8 cellular contexts compared by ENCODE assay signal in genomic region chr7:29987821-29988317, GRCh38. TPM values are rescaled to one million over a fixed set of nuclear protein-coding genes. Genes with fewer than 3 reads are reported as not detected.
DNase-seq lines count a peak whose midpoint lies in the region; ATAC-seq and TF ChIP-seq lines count a peak whose summit lies in the region.

No MANE protein-coding gene starts in this region.

- H3K27ac Mint-ChIP-seq in WTC11, result 0 out of 2 replicates have a peak overlapping the region, but pooled peaks have one; percentile 4

- H3K4me1 Mint-ChIP-seq in WTC11, result peaks cover 21% of the 10 kb centered on the region

- DNase-seq in DMS153 (lab: John Stamatoyannopoulos, UW), result peak; percentile 67
- peak; percentile 96 for DNase-seq in HS-5 (ENCODE audit: low read depth)
- no peak for DNase-seq in WTC11 (ENCODE audit: low spot score)
- DNase-seq in foreskin melanocyte, result peak; percentile 77
- DNase-seq in retina, result peak; percentile 54
- no peak for DNase-seq in T-helper 1 cell
- DNase-seq in activated effector memory CD4-positive, alpha-beta T cell treated with anti-CD3 and anti-CD28 coated beads, Interleukin-2, amount 50 U/mL, for 16 hours, result no peak

- POLR2A ChIA-PET in WTC11 (lab: Charles Lee), result interaction anchor here (1.1 kb wide), 1 partner anchor 39 kb away, joined by 5 read pairs; the partner anchor contains the start of gene FKBP14

- peak overlapping the region; percentile 83 for H3K4me3 Mint-ChIP-seq in WTC11

- H3K9me3 Mint-ChIP-seq in WTC11, result peaks cover 6% of the 10 kb centered on the region

- peaks cover 18% of the 10 kb centered on the region for H3K27me3 Mint-ChIP-seq in WTC11 (ENCODE audit: low read depth)

- no peak for TF ChIP-seq CTCF in WTC11 (IDR thresholded peaks at IDR 0.05)

- peaks cover 8% of the 10 kb centered on the region for H3K36me3 Mint-ChIP-seq in WTC11

- ATAC-seq in WTC11 (no peak), HG03520 (IDR thresholded peaks at IDR 0.05; ENCODE audit: unreplicated experiment) (no peak)

- CTCF ChIA-PET in WTC11 (lab: Charles Lee), result interaction anchor here (0.9 kb wide), 1 partner anchor 9 kb away, joined by 3 read pairs; no protein-coding TSS in a partner anchor

TF ChIP-seq in WTC11, 78 proteins besides CTCF, POLR2A, EP300 and RAD21:
- TF ChIP-seq ZBTB21 (CRISPR knock-in tag; IDR thresholded peaks at IDR 0.05; ENCODE audit: borderline replicate concordance), result no peak
- TF ChIP-seq SMAD4 (CRISPR knock-in tag; IDR thresholded peaks at IDR 0.05), result no peak
- TF ChIP-seq IRF2 (CRISPR knock-in tag; IDR thresholded peaks at IDR 0.05; ENCODE audit: borderline replicate concordance, low read depth), result no peak
- no peak for TF ChIP-seq ESRRA (CRISPR knock-in tag; IDR thresholded peaks at IDR 0.05; ENCODE audit: borderline replicate concordance)
- TF ChIP-seq FOXP4 (CRISPR knock-in tag; IDR thresholded peaks at IDR 0.05), result no peak
- no peak for TF ChIP-seq ATF3 (CRISPR knock-in tag; conservative IDR thresholded peaks at IDR 0.05)
- TF ChIP-seq NFE2L1 (CRISPR knock-in tag; IDR thresholded peaks at IDR 0.05), result no peak
- TF ChIP-seq RELA (CRISPR knock-in tag; IDR thresholded peaks at IDR 0.05; ENCODE audit: borderline replicate concordance), result no peak
- TF ChIP-seq JAZF1 (CRISPR knock-in tag; IDR thresholded peaks at IDR 0.05), result no peak

RNA-seq across cellular contexts. Expression of gene SCRN1, which starts 1.7 kb away (rescaled TPM):
- total RNA-seq in WTC11 (2021), result 96.2 to 105 TPM (median 101 TPM) in 3 replicates

RNA-seq across cellular contexts. Expression of gene FKBP14, which starts 38.6 kb away (rescaled TPM):
- 18.1 to 23.0 TPM (median 19.2 TPM) in 3 replicates for total RNA-seq in WTC11 (2021)

RNA-seq across cellular contexts. Expression of gene PLEKHA8, which starts 40.3 kb away (rescaled TPM):
- total RNA-seq in WTC11 (2021), result 38.1 to 40.1 TPM (median 38.6 TPM) in 3 replicates

Comparison
In these comparisons a context has a peak if more than half of its experiments do, and no peak if none do; other contexts are left out.
1. DNase-seq: peak in DMS153 (single experiment), HS-5 (single experiment), foreskin melanocyte (single experiment) and retina (single experiment); none in WTC11 (single experiment), T-helper 1 cell (0 of 5) and activated effector memory CD4-positive, alpha-beta T cell treated with anti-CD3 and anti-CD28 coated beads, Interleukin-2, amount 50 U/mL, for 16 hours (single experiment).